Comparison of ENCODE assay signal across 2 cellular contexts in the genomic region with DNA sequence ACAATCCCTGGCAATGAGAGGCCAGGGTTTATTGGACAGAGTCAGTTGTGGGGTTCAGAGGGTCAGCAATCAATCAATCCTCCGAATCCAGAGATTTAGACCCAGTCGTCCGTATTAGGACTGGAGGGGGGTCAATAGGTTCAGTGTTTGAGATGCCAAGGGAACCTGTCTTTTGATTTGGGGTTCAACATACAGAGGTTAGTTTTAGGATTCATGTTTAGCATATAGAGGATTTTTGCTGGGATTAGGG.
TF ChIP-seq lines count a peak whose summit lies in the region.

No MANE protein-coding gene starts in this region.

TF ChIP-seq in SK-N-SH, 30 proteins besides CTCF, POLR2A, EP300 and RAD21 (continued from another document):
- TF ChIP-seq, protein P1, sequence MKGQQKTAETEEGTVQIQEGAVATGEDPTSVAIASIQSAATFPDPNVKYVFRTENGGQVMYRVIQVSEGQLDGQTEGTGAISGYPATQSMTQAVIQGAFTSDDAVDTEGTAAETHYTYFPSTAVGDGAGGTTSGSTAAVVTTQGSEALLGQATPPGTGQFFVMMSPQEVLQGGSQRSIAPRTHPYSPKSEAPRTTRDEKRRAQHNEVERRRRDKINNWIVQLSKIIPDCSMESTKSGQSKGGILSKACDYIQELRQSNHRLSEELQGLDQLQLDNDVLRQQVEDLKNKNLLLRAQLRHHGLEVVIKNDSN (IDR thresholded peaks at IDR 0.05; ENCODE audit: borderline replicate concordance, low read depth), result no peak
- TF ChIP-seq TAF1 (IDR thresholded peaks at IDR 0.05; ENCODE audit: borderline replicate concordance, low read depth, low read length) (no peak), RCOR1 (IDR thresholded peaks at IDR 0.05; ENCODE audit: low read length) (no peak), NRF1 (IDR thresholded peaks at IDR 0.05; ENCODE audit: low read depth, low read length) (no peak), SIN3A (IDR thresholded peaks at IDR 0.05; ENCODE audit: borderline replicate concordance, low read depth, low read length) (no peak)

TF ChIP-seq in SK-N-SH treated with all-trans-retinoic acid at 6 μM for 48 hours, 23 proteins besides CTCF, POLR2A, EP300 and RAD21 (continued from another document):
- TF ChIP-seq, protein P2, sequence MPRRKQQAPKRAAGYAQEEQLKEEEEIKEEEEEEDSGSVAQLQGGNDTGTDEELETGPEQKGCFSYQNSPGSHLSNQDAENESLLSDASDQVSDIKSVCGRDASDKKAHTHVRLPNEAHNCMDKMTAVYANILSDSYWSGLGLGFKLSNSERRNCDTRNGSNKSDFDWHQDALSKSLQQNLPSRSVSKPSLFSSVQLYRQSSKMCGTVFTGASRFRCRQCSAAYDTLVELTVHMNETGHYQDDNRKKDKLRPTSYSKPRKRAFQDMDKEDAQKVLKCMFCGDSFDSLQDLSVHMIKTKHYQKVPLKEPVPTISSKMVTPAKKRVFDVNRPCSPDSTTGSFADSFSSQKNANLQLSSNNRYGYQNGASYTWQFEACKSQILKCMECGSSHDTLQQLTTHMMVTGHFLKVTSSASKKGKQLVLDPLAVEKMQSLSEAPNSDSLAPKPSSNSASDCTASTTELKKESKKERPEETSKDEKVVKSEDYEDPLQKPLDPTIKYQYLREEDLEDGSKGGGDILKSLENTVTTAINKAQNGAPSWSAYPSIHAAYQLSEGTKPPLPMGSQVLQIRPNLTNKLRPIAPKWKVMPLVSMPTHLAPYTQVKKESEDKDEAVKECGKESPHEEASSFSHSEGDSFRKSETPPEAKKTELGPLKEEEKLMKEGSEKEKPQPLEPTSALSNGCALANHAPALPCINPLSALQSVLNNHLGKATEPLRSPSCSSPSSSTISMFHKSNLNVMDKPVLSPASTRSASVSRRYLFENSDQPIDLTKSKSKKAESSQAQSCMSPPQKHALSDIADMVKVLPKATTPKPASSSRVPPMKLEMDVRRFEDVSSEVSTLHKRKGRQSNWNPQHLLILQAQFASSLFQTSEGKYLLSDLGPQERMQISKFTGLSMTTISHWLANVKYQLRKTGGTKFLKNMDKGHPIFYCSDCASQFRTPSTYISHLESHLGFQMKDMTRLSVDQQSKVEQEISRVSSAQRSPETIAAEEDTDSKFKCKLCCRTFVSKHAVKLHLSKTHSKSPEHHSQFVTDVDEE (CRISPR knock-in tag; IDR thresholded peaks at IDR 0.05), result no peak
- no peak for TF ChIP-seq ZNF565 (CRISPR knock-in tag; conservative IDR thresholded peaks at IDR 0.05; ENCODE audit: low read depth)
- TF ChIP-seq CSDC2 (CRISPR knock-in tag; IDR thresholded peaks at IDR 0.05), result no peak
- no peak for TF ChIP-seq ZNF8 (CRISPR knock-in tag; IDR thresholded peaks at IDR 0.05)
- TF ChIP-seq ZNF70 (CRISPR knock-in tag; IDR thresholded peaks at IDR 0.05), result no peak
- no peak for TF ChIP-seq TOX (CRISPR knock-in tag; IDR thresholded peaks at IDR 0.05; ENCODE audit: borderline replicate concordance)
- no peak for TF ChIP-seq SNAI2 (CRISPR knock-in tag; IDR thresholded peaks at IDR 0.05)
- no peak for TF ChIP-seq PPARA (CRISPR knock-in tag; IDR thresholded peaks at IDR 0.05; ENCODE audit: borderline replicate concordance)
- TF ChIP-seq RARB (CRISPR knock-in tag; IDR thresholded peaks at IDR 0.05), result no peak
- TF ChIP-seq, protein P3, sequence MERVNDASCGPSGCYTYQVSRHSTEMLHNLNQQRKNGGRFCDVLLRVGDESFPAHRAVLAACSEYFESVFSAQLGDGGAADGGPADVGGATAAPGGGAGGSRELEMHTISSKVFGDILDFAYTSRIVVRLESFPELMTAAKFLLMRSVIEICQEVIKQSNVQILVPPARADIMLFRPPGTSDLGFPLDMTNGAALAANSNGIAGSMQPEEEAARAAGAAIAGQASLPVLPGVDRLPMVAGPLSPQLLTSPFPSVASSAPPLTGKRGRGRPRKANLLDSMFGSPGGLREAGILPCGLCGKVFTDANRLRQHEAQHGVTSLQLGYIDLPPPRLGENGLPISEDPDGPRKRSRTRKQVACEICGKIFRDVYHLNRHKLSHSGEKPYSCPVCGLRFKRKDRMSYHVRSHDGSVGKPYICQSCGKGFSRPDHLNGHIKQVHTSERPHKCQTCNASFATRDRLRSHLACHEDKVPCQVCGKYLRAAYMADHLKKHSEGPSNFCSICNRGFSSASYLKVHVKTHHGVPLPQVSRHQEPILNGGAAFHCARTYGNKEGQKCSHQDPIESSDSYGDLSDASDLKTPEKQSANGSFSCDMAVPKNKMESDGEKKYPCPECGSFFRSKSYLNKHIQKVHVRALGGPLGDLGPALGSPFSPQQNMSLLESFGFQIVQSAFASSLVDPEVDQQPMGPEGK (CRISPR knock-in tag; IDR thresholded peaks at IDR 0.05; ENCODE audit: borderline replicate concordance), result no peak
- no peak for TF ChIP-seq ISL1 (CRISPR knock-in tag; IDR thresholded peaks at IDR 0.05)
- TF ChIP-seq GLIS3 (CRISPR knock-in tag; IDR thresholded peaks at IDR 0.05), result no peak
TF ChIP-seq in SK-N-SH treated with all-trans-retinoic acid at 6 μM for 48 hours: peak in this region for 0.
